12 cellular contexts compared by ENCODE assay signal in the genomic region with DNA sequence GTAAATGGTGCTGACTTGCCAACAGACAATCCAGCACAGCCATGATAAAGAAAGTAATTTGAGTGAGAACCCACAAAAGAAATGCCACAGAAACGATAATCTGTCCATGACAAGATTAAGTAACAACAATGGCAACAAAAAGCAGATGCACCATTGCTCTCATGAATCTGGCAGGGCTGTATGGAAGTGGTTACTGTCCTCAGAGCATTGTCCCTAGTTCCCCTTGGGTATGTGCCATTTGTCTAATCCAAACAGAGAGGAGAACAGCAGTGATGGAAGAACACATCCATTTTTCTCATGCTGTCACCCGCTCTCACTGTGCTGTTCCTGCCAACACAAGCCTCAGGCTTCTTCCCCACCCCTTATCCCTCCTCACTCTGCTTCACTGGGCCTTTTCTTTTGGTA.
DNase-seq lines count a peak whose midpoint lies in the region; ATAC-seq, FAIRE-seq and TF ChIP-seq lines count a peak whose summit lies in the region.
"Had no signal": no experiment of that assay in that cellular context is flagged by ENCODE, and none has a peak within 500 bp of the region (broad histone marks: within the 10 kb centered on the region; RNA-seq: fewer than 3 reads in every experiment).

No MANE protein-coding gene starts in this region.

- H3K27me3 ChIP-seq in K562 (ENCODE audit: control insufficient read depth in 2 of 2, insufficient read depth in 2 of 2, low read length in 2 of 2) (no peaks in the 10 kb centered on the region), right lobe of liver (no peaks in the 10 kb centered on the region)
- H3K27me3 ChIP-seq: upper lobe of left lung had no signal

- no peak overlapping the region for H3K4me3 ChIP-seq in K562
- H3K4me3 ChIP-seq in right lobe of liver: no peak overlapping the region
- H3K4me3 ChIP-seq: upper lobe of left lung had no signal

- no peak overlapping the region for H3K9ac ChIP-seq in K562 (ENCODE audit: insufficient read depth in 1 of 2, low read depth in 2 of 2, low read length in 2 of 2)

- no peak for TF ChIP-seq CTCF in K562 (IDR thresholded peaks at IDR 0.05 in 2 of 3, conservative IDR thresholded peaks at IDR 0.05 in 1 of 3; ENCODE audit: insufficient read depth in 2 of 3, low read depth in 1 of 3, low read length in 3 of 3)
- TF ChIP-seq CTCF in right lobe of liver (IDR thresholded peaks at IDR 0.05): no peak

- H3K4me1 ChIP-seq in K562 (replicated peaks in 1 of 2; ENCODE audit: control insufficient read depth in 2 of 2, insufficient read depth in 2 of 2, low read length in 2 of 2) (peaks cover 2 to 4% of the 10 kb centered on the region in 2 experiments; a peak in 2 of 5 replicates), right lobe of liver (peaks cover 0 to 16% (median 0%) of the 10 kb centered on the region in 4 donors)

- DNase-seq in AG20443 (ENCODE audit: low spot score) (peak; percentile 24), NCI-H146 treated with DMSO at 0.1 percent for 48 hours (lab: John Stamatoyannopoulos, UW; ENCODE audit: unreplicated experiment) (peak; percentile 13), K562 (ENCODE audit: extremely low read depth in 1 of 4, low spot score in 3 of 4) (no peak), right lobe of liver (no peak), T1000 (lab: John Stamatoyannopoulos, UW) (no peak)
- DNase-seq: activated CD4-positive, alpha-beta T cell treated with anti-CD3 and anti-CD28 coated beads for 4 hours; CD8-positive, alpha-beta memory T cell; NCI-H524 treated with DMSO at 0.1 percent for 48 hours had no signal

- no peak for TF ChIP-seq EP300 in K562 (IDR thresholded peaks at IDR 0.05; ENCODE audit: low read length)

- H3K36me3 ChIP-seq in K562 (ENCODE audit: control insufficient read depth, insufficient read depth, low read length) (peaks cover 19% of the 10 kb centered on the region), right lobe of liver (no peaks in the 10 kb centered on the region)

- ATAC-seq in K562: peak; percentile 61
- peak; percentile 84 to 92 (median 86) for ATAC-seq in right lobe of liver
- no peak for ATAC-seq in GM21723 (IDR thresholded peaks at IDR 0.05; ENCODE audit: unreplicated experiment)
- no peak for ATAC-seq in HG03097 (IDR thresholded peaks at IDR 0.05; ENCODE audit: low FRiP score, unreplicated experiment)
- ATAC-seq in GM19467 (IDR thresholded peaks at IDR 0.05; ENCODE audit: unreplicated experiment): no peak

- 23% methylated on average over 2 of the region's 2 CpGs for WGBS in K562 (ENCODE audit: insufficient coverage, low coverage, missing lambda C conversion rate)
- 23% methylated on average over 2 of the region's 2 CpGs for WGBS in right lobe of liver (ENCODE audit: insufficient coverage, low coverage, low lambda C conversion rate, missing lambda C conversion rate)

- CTCF ChIA-PET in K562 (lab: Yijun Ruan, JAX; ENCODE audit: low intra/inter-chr PET ratio): no interaction called here

- H3K9me3 ChIP-seq in K562 (replicated peaks; ENCODE audit: control insufficient read depth, insufficient read depth, low read depth, low read length) (no peaks in the 10 kb centered on the region), right lobe of liver (no peaks in the 10 kb centered on the region)
- H3K9me3 ChIP-seq: upper lobe of left lung had no signal

- TF ChIP-seq POLR2A in K562 (conservative IDR thresholded peaks at IDR 0.05) (no peak), right lobe of liver (IDR thresholded peaks at IDR 0.05) (no peak)

- in situ Hi-C loops in K562 (cut with MboI): no loop called here

- intact Hi-C loops in K562 (cut with micrococcal nuclease) (no loop called here), right lobe of liver (cut with DNase I) (no loop called here)

- no peak for TF ChIP-seq RAD21 in K562 (CRISPR knock-in tag; conservative IDR thresholded peaks at IDR 0.05 in 1 of 2, IDR thresholded peaks at IDR 0.05 in 1 of 2)

- peaks cover 38% of the 10 kb centered on the region for H3K79me2 ChIP-seq in K562 (ENCODE audit: control insufficient read depth, insufficient read depth, low read length)

- no peak overlapping the region for H2AFZ ChIP-seq in K562 (ENCODE audit: low read depth, low read length)

- H3K9me1 ChIP-seq in K562 (ENCODE audit: control insufficient read depth, insufficient read depth, low read length): no peaks in the 10 kb centered on the region

- no peak overlapping the region for H3K27ac ChIP-seq in K562 (ENCODE audit: extremely low read depth, low read depth, low read length)
- H3K27ac ChIP-seq in right lobe of liver: no peak overlapping the region

- POLR2A ChIA-PET in K562 (lab: Yijun Ruan, JAX): interaction anchor here (1.5 kb wide), 1 partner anchor 61 kb away, joined by 3 read pairs; no protein-coding TSS in a partner anchor

- no peak overlapping the region; the same call in 1 of the 2 replicates for H3K4me2 ChIP-seq in K562 (ENCODE audit: insufficient read depth, low read length)

- H4K20me1 ChIP-seq in K562 (replicated peaks; ENCODE audit: control insufficient read depth, insufficient read depth, low read length): peaks cover 4% of the 10 kb centered on the region; the same call in 1 of the 2 replicates

- FAIRE-seq in K562 (lab: Jason Lieb, UNC): peak; percentile 66

- no TSS peak for BruUV-seq in K562 (replicated peaks; lab: Mats Ljungman, UMichigan)

TF ChIP-seq in K562, 482 proteins besides CTCF, POLR2A, EP300 and RAD21 (continues in another document):
- TF ChIP-seq ZNF707 (CRISPR knock-in tag; conservative IDR thresholded peaks at IDR 0.05) (no peak), NR2C1 (IDR thresholded peaks at IDR 0.05) (no peak), NR2C1 (tag; IDR thresholded peaks at IDR 0.05) (no peak), MEF2A (IDR thresholded peaks at IDR 0.05; ENCODE audit: control insufficient read depth, low read depth, low read length) (no peak), KAT2B (IDR thresholded peaks at IDR 0.05; ENCODE audit: low read depth, low read length) (no peak), SMARCA5 (IDR thresholded peaks at IDR 0.05) (no peak), SOX6 (IDR thresholded peaks at IDR 0.05) (0 out of 2 replicates have a peak, but pooled peaks have one; percentile 17), ZNF146 (CRISPR knock-in tag; IDR thresholded peaks at IDR 0.05; ENCODE audit: unreplicated experiment) (no peak), DACH1 (IDR thresholded peaks at IDR 0.05; ENCODE audit: partially characterized antibody) (no peak)
- TF ChIP-seq, protein P1, sequence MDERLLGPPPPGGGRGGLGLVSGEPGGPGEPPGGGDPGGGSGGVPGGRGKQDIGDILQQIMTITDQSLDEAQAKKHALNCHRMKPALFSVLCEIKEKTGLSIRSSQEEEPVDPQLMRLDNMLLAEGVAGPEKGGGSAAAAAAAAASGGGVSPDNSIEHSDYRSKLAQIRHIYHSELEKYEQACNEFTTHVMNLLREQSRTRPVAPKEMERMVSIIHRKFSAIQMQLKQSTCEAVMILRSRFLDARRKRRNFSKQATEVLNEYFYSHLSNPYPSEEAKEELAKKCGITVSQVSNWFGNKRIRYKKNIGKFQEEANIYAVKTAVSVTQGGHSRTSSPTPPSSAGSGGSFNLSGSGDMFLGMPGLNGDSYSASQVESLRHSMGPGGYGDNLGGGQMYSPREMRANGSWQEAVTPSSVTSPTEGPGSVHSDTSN (CRISPR knock-in tag; IDR thresholded peaks at IDR 0.05; ENCODE audit: low read depth): no peak
- TF ChIP-seq, protein P1 (tag; conservative IDR thresholded peaks at IDR 0.05; ENCODE audit: low read depth): 0 out of 2 replicates have a peak, but pooled peaks have one; percentile 10
- TF ChIP-seq, protein P2, sequence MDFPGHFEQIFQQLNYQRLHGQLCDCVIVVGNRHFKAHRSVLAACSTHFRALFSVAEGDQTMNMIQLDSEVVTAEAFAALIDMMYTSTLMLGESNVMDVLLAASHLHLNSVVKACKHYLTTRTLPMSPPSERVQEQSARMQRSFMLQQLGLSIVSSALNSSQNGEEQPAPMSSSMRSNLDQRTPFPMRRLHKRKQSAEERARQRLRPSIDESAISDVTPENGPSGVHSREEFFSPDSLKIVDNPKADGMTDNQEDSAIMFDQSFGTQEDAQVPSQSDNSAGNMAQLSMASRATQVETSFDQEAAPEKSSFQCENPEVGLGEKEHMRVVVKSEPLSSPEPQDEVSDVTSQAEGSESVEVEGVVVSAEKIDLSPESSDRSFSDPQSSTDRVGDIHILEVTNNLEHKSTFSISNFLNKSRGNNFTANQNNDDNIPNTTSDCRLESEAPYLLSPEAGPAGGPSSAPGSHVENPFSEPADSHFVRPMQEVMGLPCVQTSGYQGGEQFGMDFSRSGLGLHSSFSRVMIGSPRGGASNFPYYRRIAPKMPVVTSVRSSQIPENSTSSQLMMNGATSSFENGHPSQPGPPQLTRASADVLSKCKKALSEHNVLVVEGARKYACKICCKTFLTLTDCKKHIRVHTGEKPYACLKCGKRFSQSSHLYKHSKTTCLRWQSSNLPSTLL (IDR thresholded peaks at IDR 0.05): no peak

Comparison
In these comparisons a context has a peak if more than half of its experiments do, and no peak if none do; other contexts are left out.
1. DNase-seq: peak in AG20443 (single experiment) and NCI-H146 treated with DMSO at 0.1 percent for 48 hours (single experiment); none in K562 (0 of 4), right lobe of liver (0 of 3) and T1000 (single experiment).
2. ATAC-seq: peak in K562 (single experiment) and right lobe of liver (4 of 4); none in GM21723 (single experiment), HG03097 (single experiment) and GM19467 (single experiment).